In the genomic region with DNA sequence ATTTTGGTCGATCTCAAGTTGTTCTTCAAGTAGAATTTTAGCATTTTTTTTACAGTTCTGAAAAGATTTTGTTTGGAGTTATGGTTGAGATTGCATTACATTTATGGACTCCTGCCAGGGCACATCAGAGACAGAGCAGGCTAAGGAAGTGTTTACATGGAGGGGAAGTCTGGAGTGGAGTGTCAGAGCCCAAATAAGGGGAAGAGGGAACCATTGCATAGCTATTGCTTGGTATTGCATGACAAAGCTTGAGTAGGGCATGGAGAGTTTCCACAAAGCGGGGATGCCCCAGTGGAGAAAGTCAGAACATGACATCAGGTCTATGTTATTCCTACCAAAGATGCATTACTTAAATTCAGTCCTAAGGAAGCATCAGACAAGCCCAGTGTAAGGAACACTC, we compare ENCODE assay signal across 11 cellular contexts.
A peak's percentile ranks its signal among the peaks of the same experiment; 100 is the strongest.
DNase-seq lines count a peak whose midpoint lies in the region; ATAC-seq lines count a peak whose summit lies in the region.
"Had no signal": no experiment of that assay in that cellular context is flagged by ENCODE, and none has a peak within 500 bp of the region (broad histone marks: within the 10 kb centered on the region; RNA-seq: fewer than 3 reads in every experiment).

No MANE protein-coding gene starts in this region.

- ATAC-seq in Right ventricle myocardium inferior, result peak; percentile 57
- no peak for ATAC-seq in Right ventricle myocardium superior (ENCODE audit: poor library complexity)
- ATAC-seq: activated CD8-positive, alpha-beta memory T cell treated with anti-CD3 and anti-CD28 coated beads, Interleukin-2, amount 10 ng/mL, durations not matched to agents 7 days and 5 days had no signal

- no peaks in the 10 kb centered on the region for H3K9me3 ChIP-seq in NT2/D1 (ENCODE audit: insufficient read depth, low read length)

- H3K9ac ChIP-seq in NT2/D1 (ENCODE audit: insufficient read length, low read depth), result no peak overlapping the region

- no peaks in the 10 kb centered on the region for H3K4me1 ChIP-seq in NT2/D1 (ENCODE audit: insufficient read depth, insufficient read length)

- intact Hi-C loops in Right ventricle myocardium inferior (cut with DNase I) (no loop called here), Right ventricle myocardium superior (cut with DNase I) (no loop called here)

- no peaks in the 10 kb centered on the region for H3K27me3 ChIP-seq in NT2/D1 (ENCODE audit: insufficient read depth, insufficient read length)

- DNase-seq in Right ventricle myocardium inferior (ENCODE audit: missing footprints), result no peak
- DNase-seq in Right ventricle myocardium superior, result no peak
- peak; percentile 51 for DNase-seq in NT2/D1 (ENCODE audit: low read depth, low spot score)
- peak; percentile 56 for DNase-seq in fibroblast of gingiva (ENCODE audit: low read depth)
- peak; percentile 2 for DNase-seq in stromal cell of bone marrow (ENCODE audit: low read depth)
- no peak for DNase-seq in NCI-H82 treated with DMSO at 0.1 percent for 48 hours (lab: John Stamatoyannopoulos, UW; ENCODE audit: unreplicated experiment)
- no peak for DNase-seq in NCI-H187 (lab: John Stamatoyannopoulos, UW)
- no peak for DNase-seq in NCI-H1105 (lab: John Stamatoyannopoulos, UW)
- DNase-seq: activated CD8-positive, alpha-beta memory T cell treated with anti-CD3 and anti-CD28 coated beads, Interleukin-2, amount 10 ng/mL, durations not matched to agents 7 days and 5 days; DMS79 had no signal

- no peaks in the 10 kb centered on the region for H3K36me3 ChIP-seq in NT2/D1 (ENCODE audit: insufficient read depth, insufficient read length, low read length)

- H3K4me3 ChIP-seq in NT2/D1 (ENCODE audit: insufficient read length, low read depth), result no peak overlapping the region
- H3K4me3 ChIP-seq: hepatocyte had no signal

Comparison
In these comparisons a context has a peak if more than half of its experiments do, and no peak if none do; other contexts are left out.
1. DNase-seq: peak in NT2/D1 (single experiment), fibroblast of gingiva (single experiment) and stromal cell of bone marrow (single experiment); none in Right ventricle myocardium inferior (single experiment), Right ventricle myocardium superior (single experiment), NCI-H82 treated with DMSO at 0.1 percent for 48 hours (single experiment), NCI-H187 (0 of 2) and NCI-H1105 (single experiment).